In the genomic region with DNA sequence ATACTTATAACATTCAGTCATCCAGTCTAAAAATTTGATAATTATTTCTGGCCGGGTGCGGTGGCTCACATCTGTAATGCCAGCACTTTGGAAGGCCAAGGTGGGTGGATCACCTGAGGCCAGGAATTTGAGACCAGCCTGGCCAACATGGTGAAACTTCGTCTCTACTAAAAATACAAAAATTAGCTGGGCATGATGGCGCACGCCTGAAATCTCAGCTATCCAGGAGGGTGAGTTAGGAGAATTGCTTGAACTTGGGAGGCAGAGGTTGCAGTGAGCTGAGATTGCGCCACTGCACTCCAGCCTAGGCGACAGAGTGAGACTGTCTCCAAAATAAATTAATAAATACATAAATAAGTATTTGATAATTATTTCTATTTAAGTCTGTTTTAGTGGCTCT, we compare ENCODE assay signal across 8 cellular contexts. TPM values are rescaled to one million over a fixed set of nuclear protein-coding genes. Genes with fewer than 3 reads are reported as not detected.
DNase-seq lines count a peak whose midpoint lies in the region; ATAC-seq, FAIRE-seq and TF ChIP-seq lines count a peak whose summit lies in the region.
"Not testable (repeated sequence)": the region's sequence is repeated elsewhere in the genome, so short reads cannot be mapped to it uniquely, and the experiment has no call there.

No MANE protein-coding gene starts in this region.

- H3K4me1 ChIP-seq in RWPE2 (ENCODE audit: insufficient read depth, poor library complexity, severe bottlenecking): peaks cover 16% of the 10 kb centered on the region
- H3K4me1 ChIP-seq in mammary epithelial cell (ENCODE audit: insufficient read depth, low read length): peaks cover 15% of the 10 kb centered on the region
- peaks cover 24% of the 10 kb centered on the region for H3K4me1 ChIP-seq in keratinocyte (ENCODE audit: control insufficient read depth, extremely low read depth, insufficient read depth, low read length)

- FAIRE-seq in GM12892 (lab: Jason Lieb, UNC): peak; percentile 9
- not testable (repeated sequence) for FAIRE-seq in keratinocyte (lab: Jason Lieb, UNC)

- intact Hi-C loops in mammary epithelial cell (cut with micrococcal nuclease): loop anchor here (2.0 kb wide), 1 partner anchor 34 kb away; the partner anchor contains the start of gene STIM2

- H3K4me2 ChIP-seq in mammary epithelial cell (ENCODE audit: insufficient read depth, low read depth, low read length): peak overlapping the region; percentile 44
- H3K4me2 ChIP-seq in keratinocyte (ENCODE audit: control insufficient read depth, extremely low read depth, insufficient read depth, low read depth, low read length): peak overlapping the region; percentile 20

- not testable (repeated sequence) for H3K9me1 ChIP-seq in keratinocyte (ENCODE audit: control insufficient read depth, extremely low read depth, insufficient read depth, low read length)

- not testable (repeated sequence) for H3K27me3 Mint-ChIP-seq in central memory CD8-positive, alpha-beta T cell; natural killer cell treated with Interleukin-12 subunit alpha and Interleukin-12 subunit beta and Interleukin-15 and Interleukin-18, amount 100 ng/mL, for 72 hours

- H3K9me3 ChIP-seq in RWPE2 (ENCODE audit: severe bottlenecking); mammary epithelial cell (replicated peaks; ENCODE audit: insufficient read depth, low read length); keratinocyte (ENCODE audit: control insufficient read depth, low read depth, low read length): not testable (repeated sequence)

- in situ Hi-C loops in mammary epithelial cell (cut with MboI; ENCODE audit: low sequenced_read_pairs in 2 of 2): not testable (repeated sequence)

- peaks cover 56% of the 10 kb centered on the region for H3K4me1 Mint-ChIP-seq in central memory CD8-positive, alpha-beta T cell
- peaks cover 47 to 61% of the 10 kb centered on the region in 2 donors for H3K4me1 Mint-ChIP-seq in natural killer cell treated with Interleukin-12 subunit alpha and Interleukin-12 subunit beta and Interleukin-15 and Interleukin-18, amount 100 ng/mL, for 72 hours (ENCODE audit: low read depth in 2 of 2)
- peaks cover 54% of the 10 kb centered on the region for H3K4me1 Mint-ChIP-seq in stimulated activated effector memory CD8-positive, alpha-beta T cell treated with anti-CD3 and anti-CD28 coated beads, Interleukin-12 subunit alpha, Interleukin-12 subunit beta, amount 100 ng/mL, for 72 hours

- dilution Hi-C loops in mammary epithelial cell (cut with HindIII; ENCODE audit: low sequenced_read_pairs); keratinocyte (cut with MboI; ENCODE audit: extremely low pct_ligation_motif_present, low sequenced_read_pairs): not testable (repeated sequence)

- not testable (repeated sequence) for H3K27me3 ChIP-seq in RWPE2 (ENCODE audit: insufficient read depth, poor library complexity, severe bottlenecking); mammary epithelial cell (ENCODE audit: insufficient read depth, low read length); keratinocyte (ENCODE audit: control insufficient read depth, extremely low read depth, insufficient read depth, low read length)

- not testable (repeated sequence) for H3K36me3 Mint-ChIP-seq in central memory CD8-positive, alpha-beta T cell (ENCODE audit: insufficient read depth); stimulated activated effector memory CD8-positive, alpha-beta T cell treated with anti-CD3 and anti-CD28 coated beads, Interleukin-12 subunit alpha, Interleukin-12 subunit beta, amount 100 ng/mL, for 72 hours
- peaks cover 18% of the 10 kb centered on the region for H3K36me3 Mint-ChIP-seq in natural killer cell treated with Interleukin-12 subunit alpha and Interleukin-12 subunit beta and Interleukin-15 and Interleukin-18, amount 100 ng/mL, for 72 hours

- peak; percentile 17; the same call in 1 of the 3 replicates for ATAC-seq in RWPE2 (ENCODE audit: low read depth)
- ATAC-seq in central memory CD8-positive, alpha-beta T cell (replicated peaks; ENCODE audit: extremely low read depth, poor library complexity, severe bottlenecking); natural killer cell treated with Interleukin-12 subunit alpha and Interleukin-12 subunit beta and Interleukin-15 and Interleukin-18, amount 100 ng/mL, for 72 hours; stimulated activated effector memory CD8-positive, alpha-beta T cell treated with anti-CD3 and anti-CD28 coated beads, Interleukin-12 subunit alpha, Interleukin-12 subunit beta, amount 100 ng/mL, for 72 hours: not testable (repeated sequence)

- CTCF ChIA-PET in mammary epithelial cell (lab: Charles Lee; ENCODE audit: low non-redundant PET): not testable (repeated sequence)

- not testable (repeated sequence) for H3K27ac ChIP-seq in RWPE2 (ENCODE audit: poor library complexity, severe bottlenecking); keratinocyte (ENCODE audit: control insufficient read depth, insufficient read depth, low read length)
- peak overlapping the region; percentile 43 for H3K27ac ChIP-seq in mammary epithelial cell (ENCODE audit: insufficient read depth, low read depth, low read length)

- not testable (repeated sequence) for H3K4me3 ChIP-seq in RWPE2 (ENCODE audit: severe bottlenecking); mammary epithelial cell (replicated peaks in 1 of 3; ENCODE audit: insufficient read depth in 1 of 3, low read depth in 2 of 3, low read length in 3 of 3); epithelial cell of esophagus (ENCODE audit: low read length); keratinocyte (ENCODE audit: control insufficient read depth in 2 of 3, extremely low read depth in 1 of 3, insufficient read depth in 2 of 3, low read depth in 1 of 3, low read length in 3 of 3)

- not testable (repeated sequence) for H4K20me1 ChIP-seq in mammary epithelial cell (ENCODE audit: insufficient read depth, low read length); keratinocyte (ENCODE audit: control insufficient read depth, extremely low read depth, insufficient read depth, low read length)

- TF ChIP-seq POLR2A in GM12892 (IDR thresholded peaks at IDR 0.05; ENCODE audit: low read depth, low read length): not testable (repeated sequence)

- H3K9ac ChIP-seq in mammary epithelial cell (ENCODE audit: insufficient read depth, low read length); keratinocyte (ENCODE audit: control insufficient read depth, extremely low read depth, insufficient read depth, low read length): not testable (repeated sequence)

- H2AFZ ChIP-seq in mammary epithelial cell (ENCODE audit: low read depth, low read length); keratinocyte (ENCODE audit: control insufficient read depth, low read length): not testable (repeated sequence)

- WGBS in mammary epithelial cell (ENCODE audit: low coverage, missing lambda C conversion rate): 3% methylated on average over 7 of the region's 7 CpGs

- not testable (repeated sequence) for TF ChIP-seq CTCF in RWPE2 (IDR thresholded peaks at IDR 0.05; ENCODE audit: poor library complexity, severe bottlenecking); mammary epithelial cell (conservative IDR thresholded peaks at IDR 0.05 in 1 of 2, IDR thresholded peaks at IDR 0.05 in 1 of 2; ENCODE audit: extremely low read depth in 1 of 2, insufficient read depth in 1 of 2, low read depth in 1 of 2, low read length in 2 of 2); epithelial cell of esophagus (IDR thresholded peaks at IDR 0.05; ENCODE audit: insufficient read depth, low read depth, low read length, missing control alignments); keratinocyte (optimal IDR thresholded peaks at IDR 0.05 in 1 of 3, IDR thresholded peaks at IDR 0.05 in 1 of 3, conservative IDR thresholded peaks at IDR 0.05 in 1 of 3; ENCODE audit: extremely low read depth in 1 of 3, insufficient read depth in 2 of 3, low read length in 3 of 3)

- peak overlapping the region; percentile 88 for H3K27ac Mint-ChIP-seq in central memory CD8-positive, alpha-beta T cell (ENCODE audit: low read depth)
- peak overlapping the region; percentile 13 to 59 for H3K27ac Mint-ChIP-seq in natural killer cell treated with Interleukin-12 subunit alpha and Interleukin-12 subunit beta and Interleukin-15 and Interleukin-18, amount 100 ng/mL, for 72 hours
- H3K27ac Mint-ChIP-seq in stimulated activated effector memory CD8-positive, alpha-beta T cell treated with anti-CD3 and anti-CD28 coated beads, Interleukin-12 subunit alpha, Interleukin-12 subunit beta, amount 100 ng/mL, for 72 hours: peak overlapping the region; percentile 41

- H3K36me3 ChIP-seq in RWPE2 (ENCODE audit: low read depth); mammary epithelial cell (ENCODE audit: insufficient read depth, low read length); keratinocyte (ENCODE audit: control insufficient read depth in 2 of 2, extremely low read depth in 1 of 2, insufficient read depth in 2 of 2, low read length in 2 of 2): not testable (repeated sequence)

- H3K4me3 Mint-ChIP-seq in central memory CD8-positive, alpha-beta T cell; natural killer cell treated with Interleukin-12 subunit alpha and Interleukin-12 subunit beta and Interleukin-15 and Interleukin-18, amount 100 ng/mL, for 72 hours; stimulated activated effector memory CD8-positive, alpha-beta T cell treated with anti-CD3 and anti-CD28 coated beads, Interleukin-12 subunit alpha, Interleukin-12 subunit beta, amount 100 ng/mL, for 72 hours: not testable (repeated sequence)

- peaks cover 58% of the 10 kb centered on the region for H3K79me2 ChIP-seq in mammary epithelial cell (ENCODE audit: insufficient read depth, low read length)
- H3K79me2 ChIP-seq in keratinocyte (ENCODE audit: control insufficient read depth, insufficient read depth, low read length): not testable (repeated sequence)

- not testable (repeated sequence) for DNase-seq in GM12892 (ENCODE audit: insufficient read length); RWPE2 (ENCODE audit: low spot score); central memory CD8-positive, alpha-beta T cell (ENCODE audit: low spot score in 2 of 2); keratinocyte (ENCODE audit: low read depth, low spot score); natural killer cell treated with Interleukin-12 subunit alpha and Interleukin-12 subunit beta and Interleukin-15 and Interleukin-18, amount 100 ng/mL, for 72 hours (ENCODE audit: low spot score); stimulated activated effector memory CD8-positive, alpha-beta T cell treated with anti-CD3 and anti-CD28 coated beads, Interleukin-12 subunit alpha, Interleukin-12 subunit beta, amount 100 ng/mL, for 72 hours (ENCODE audit: low spot score in 2 of 2)
- peak; percentile 67 for DNase-seq in mammary epithelial cell
- DNase-seq in epithelial cell of esophagus (ENCODE audit: low read depth): peak; percentile 72

- not testable (repeated sequence) for BruUV-seq in mammary epithelial cell (replicated peaks; lab: Mats Ljungman, UMichigan)

- not testable (repeated sequence) for H3K9me3 Mint-ChIP-seq in central memory CD8-positive, alpha-beta T cell; natural killer cell treated with Interleukin-12 subunit alpha and Interleukin-12 subunit beta and Interleukin-15 and Interleukin-18, amount 100 ng/mL, for 72 hours; stimulated activated effector memory CD8-positive, alpha-beta T cell treated with anti-CD3 and anti-CD28 coated beads, Interleukin-12 subunit alpha, Interleukin-12 subunit beta, amount 100 ng/mL, for 72 hours

RNA-seq across cellular contexts. Expression of gene STIM2, which starts 34.2 kb away (rescaled TPM):
- polyA plus RNA-seq in GM12892 (2012; ENCODE audit: missing spikeins): 18.7 TPM
- 10 to 100 TPM; 37.9 to 56.0 TPM for total RNA-seq in mammary epithelial cell
- polyA plus RNA-seq in mammary epithelial cell: 28.3 TPM
- polyA minus RNA-seq in mammary epithelial cell: 18.9 TPM
- 17.3 to 23.1 TPM (median 20.7 TPM) in 3 replicates for polyA plus RNA-seq in keratinocyte
- 17.9 TPM for polyA plus RNA-seq in keratinocyte (2011; ENCODE audit: low read depth)
- polyA plus RNA-seq in keratinocyte (2011; cell fraction: cytosol; rRNA removed): 5.5 and 6.1 TPM in 2 replicates
- polyA plus RNA-seq in keratinocyte (2011; cell fraction: nucleus; rRNA removed): 51.1 and 51.2 TPM in 2 replicates
- polyA plus RNA-seq in keratinocyte (2012; ENCODE audit: low replicate concordance): 10.5 and 13.2 TPM in 2 replicates
- polyA minus RNA-seq in keratinocyte: 8.0 to 29.5 TPM (median 27.4 TPM) in 3 replicates
- 7.5 TPM for polyA minus RNA-seq in keratinocyte (2011; cell fraction: cytosol; rRNA and poly(A)+ RNA removed)
- polyA minus RNA-seq in keratinocyte (2011; cell fraction: nucleus; rRNA and poly(A)+ RNA removed): 23.7 and 35.9 TPM in 2 replicates
- total RNA-seq in natural killer cell treated with Interleukin-12 subunit alpha and Interleukin-12 subunit beta and Interleukin-15 and Interleukin-18, amount 100 ng/mL, for 72 hours: 10 to 100 TPM; 55.5 to 57.9 TPM

Comparison
In these comparisons a context has a peak if more than half of its experiments do, and no peak if none do; other contexts are left out.
1. H3K27ac Mint-ChIP-seq: peak in every context shown above with its lines; median percentile 88 in central memory CD8-positive, alpha-beta T cell; 41 in stimulated activated effector memory CD8-positive, alpha-beta T cell treated with anti-CD3 and anti-CD28 coated beads, Interleukin-12 subunit alpha, Interleukin-12 subunit beta, amount 100 ng/mL, for 72 hours; 36 in natural killer cell treated with Interleukin-12 subunit alpha and Interleukin-12 subunit beta and Interleukin-15 and Interleukin-18, amount 100 ng/mL, for 72 hours.